18 cellular contexts compared by ENCODE assay signal in the genomic region with DNA sequence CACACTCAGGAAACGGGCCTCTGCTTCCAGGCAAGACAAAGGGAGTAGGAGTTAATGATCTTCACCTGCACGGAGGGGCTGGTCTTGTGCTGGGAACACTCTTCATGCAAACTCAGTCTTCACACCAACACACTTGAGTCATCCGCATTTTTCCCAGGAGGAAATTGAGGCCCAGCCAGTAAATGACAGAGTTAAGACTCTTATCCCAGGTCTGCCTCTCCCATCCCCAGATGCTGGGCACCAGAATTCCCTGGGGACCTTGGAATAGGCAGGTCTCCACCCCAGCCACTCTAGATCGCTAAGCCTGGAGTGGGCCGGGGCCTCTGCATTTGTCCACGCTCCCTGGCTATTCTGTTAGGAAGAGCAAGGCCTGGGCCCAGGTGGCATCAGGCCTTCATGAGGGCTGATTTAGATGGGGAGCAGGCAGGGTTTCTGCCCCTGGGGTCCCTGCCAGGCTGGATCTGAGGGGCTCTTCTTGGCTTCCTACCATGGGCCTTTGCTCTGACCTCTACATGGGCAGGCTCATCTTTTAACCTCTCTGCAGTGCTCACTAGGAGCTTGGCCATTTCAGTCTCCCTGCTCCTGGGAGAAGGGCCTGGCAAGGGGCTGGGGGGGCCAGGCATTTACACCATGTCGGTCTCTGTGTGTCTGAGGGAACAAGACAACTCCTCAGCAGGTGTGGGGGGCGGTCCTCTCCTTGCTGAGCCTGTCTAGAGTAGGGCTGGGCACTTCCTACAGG.
DNase-seq lines count a peak whose midpoint lies in the region; ATAC-seq and TF ChIP-seq lines count a peak whose summit lies in the region.
"Had no signal": no experiment of that assay in that cellular context is flagged by ENCODE, and none has a peak within 500 bp of the region (broad histone marks: within the 10 kb centered on the region; RNA-seq: fewer than 3 reads in every experiment).

No MANE protein-coding gene starts in this region.

- H3K4me1 ChIP-seq in spleen = peaks cover 0 to 18% (median 8%) of the 10 kb centered on the region in 6 donors

- no peak overlapping the region for H3K4me3 Mint-ChIP-seq in activated CD8-positive, alpha-beta T cell treated with anti-CD3 and anti-CD28 coated beads, Interleukin-2, amount 10 ng/mL, durations not matched to agents 7 days and 5 days
- H3K4me3 Mint-ChIP-seq in activated CD8-positive, alpha-beta T cell treated with anti-CD3 and anti-CD28 coated beads for 36 hours = no peak overlapping the region
- H3K4me3 Mint-ChIP-seq in stimulated activated naive B cell treated with anti-CD40 and anti-IgM and Interleukin-4, amounts not matched to agents 10 μg/mL and 1 μg/mL and 100 μg/mL, for 72 hours = no peak overlapping the region
- H3K4me3 Mint-ChIP-seq: activated naive CD8-positive, alpha-beta T cell treated with anti-CD3 and anti-CD28 coated beads, Interleukin-2, amount 50 U/mL, for 24 hours; activated T-cell treated with anti-CD3 and anti-CD28 coated beads, Interleukin-2, amount 50 U/mL, for 72 hours; CD8-positive, alpha-beta memory T cell had no signal

- H3K4me1 Mint-ChIP-seq in activated CD8-positive, alpha-beta T cell treated with anti-CD3 and anti-CD28 coated beads, Interleukin-2, amount 10 ng/mL, durations not matched to agents 7 days and 5 days (ENCODE audit: low read depth) = no peaks in the 10 kb centered on the region
- no peaks in the 10 kb centered on the region for H3K4me1 Mint-ChIP-seq in activated CD8-positive, alpha-beta T cell treated with anti-CD3 and anti-CD28 coated beads for 36 hours (ENCODE audit: low read depth)
- peaks cover 0 to 4% of the 10 kb centered on the region in 2 donors for H3K4me1 Mint-ChIP-seq in stimulated activated naive B cell treated with anti-CD40 and anti-IgM and Interleukin-4, amounts not matched to agents 10 μg/mL and 1 μg/mL and 100 μg/mL, for 72 hours
- H3K4me1 Mint-ChIP-seq: activated naive CD8-positive, alpha-beta T cell treated with anti-CD3 and anti-CD28 coated beads, Interleukin-2, amount 50 U/mL, for 24 hours; CD8-positive, alpha-beta memory T cell had no signal

- no peak for TF ChIP-seq CTCF in activated CD8-positive, alpha-beta T cell treated with anti-CD3 and anti-CD28 coated beads for 36 hours (IDR thresholded peaks at IDR 0.05)
- no peak for TF ChIP-seq CTCF in spleen (IDR thresholded peaks at IDR 0.05 in 8 of 11, conservative IDR thresholded peaks at IDR 0.05 in 3 of 11)

- no peaks in the 10 kb centered on the region for H3K27me3 Mint-ChIP-seq in activated CD8-positive, alpha-beta T cell treated with anti-CD3 and anti-CD28 coated beads, Interleukin-2, amount 10 ng/mL, durations not matched to agents 7 days and 5 days (ENCODE audit: low read depth)
- no peaks in the 10 kb centered on the region for H3K27me3 Mint-ChIP-seq in activated CD8-positive, alpha-beta T cell treated with anti-CD3 and anti-CD28 coated beads for 36 hours
- H3K27me3 Mint-ChIP-seq in stimulated activated naive B cell treated with anti-CD40 and anti-IgM and Interleukin-4, amounts not matched to agents 10 μg/mL and 1 μg/mL and 100 μg/mL, for 72 hours = no peaks in the 10 kb centered on the region
- H3K27me3 Mint-ChIP-seq: activated naive CD8-positive, alpha-beta T cell treated with anti-CD3 and anti-CD28 coated beads, Interleukin-2, amount 50 U/mL, for 24 hours; CD8-positive, alpha-beta memory T cell had no signal

- H3K36me3 Mint-ChIP-seq in activated CD8-positive, alpha-beta T cell treated with anti-CD3 and anti-CD28 coated beads, Interleukin-2, amount 10 ng/mL, durations not matched to agents 7 days and 5 days (ENCODE audit: low read depth) = no peaks in the 10 kb centered on the region
- no peaks in the 10 kb centered on the region for H3K36me3 Mint-ChIP-seq in activated CD8-positive, alpha-beta T cell treated with anti-CD3 and anti-CD28 coated beads for 36 hours (ENCODE audit: low read depth)
- peaks cover 0 to 3% of the 10 kb centered on the region in 2 donors for H3K36me3 Mint-ChIP-seq in stimulated activated naive B cell treated with anti-CD40 and anti-IgM and Interleukin-4, amounts not matched to agents 10 μg/mL and 1 μg/mL and 100 μg/mL, for 72 hours

- H3K27me3 ChIP-seq in spleen (replicated peaks in 1 of 7) = no peaks in the 10 kb centered on the region
- H3K27me3 ChIP-seq: cardiac muscle cell had no signal

- no peak overlapping the region for H3K27ac ChIP-seq in spleen
- H3K27ac ChIP-seq: cardiac muscle cell had no signal

- intact Hi-C loops in activated CD8-positive, alpha-beta T cell treated with anti-CD3 and anti-CD28 coated beads for 36 hours (cut with micrococcal nuclease) = no loop called here
- intact Hi-C loops in spleen (cut with DNase I; ENCODE audit: low total_unique reads) = no loop called here

- TF ChIP-seq POLR2A in spleen (IDR thresholded peaks at IDR 0.05) = no peak

- no peaks in the 10 kb centered on the region for H3K9me3 Mint-ChIP-seq in activated CD8-positive, alpha-beta T cell treated with anti-CD3 and anti-CD28 coated beads, Interleukin-2, amount 10 ng/mL, durations not matched to agents 7 days and 5 days (ENCODE audit: insufficient read depth)
- no peaks in the 10 kb centered on the region for H3K9me3 Mint-ChIP-seq in activated CD8-positive, alpha-beta T cell treated with anti-CD3 and anti-CD28 coated beads for 36 hours
- H3K9me3 Mint-ChIP-seq in stimulated activated naive B cell treated with anti-CD40 and anti-IgM and Interleukin-4, amounts not matched to agents 10 μg/mL and 1 μg/mL and 100 μg/mL, for 72 hours = no peaks in the 10 kb centered on the region
- H3K9me3 Mint-ChIP-seq: activated naive CD8-positive, alpha-beta T cell treated with anti-CD3 and anti-CD28 coated beads, Interleukin-2, amount 50 U/mL, for 24 hours; activated T-cell treated with anti-CD3 and anti-CD28 coated beads, Interleukin-2, amount 50 U/mL, for 72 hours; CD8-positive, alpha-beta memory T cell had no signal

- no peak for ATAC-seq in activated CD8-positive, alpha-beta T cell treated with anti-CD3 and anti-CD28 coated beads, Interleukin-2, amount 10 ng/mL, durations not matched to agents 7 days and 5 days
- no peak for ATAC-seq in activated CD8-positive, alpha-beta T cell treated with anti-CD3 and anti-CD28 coated beads for 36 hours
- ATAC-seq in GM18907 (IDR thresholded peaks at IDR 0.05; ENCODE audit: unreplicated experiment) = no peak
- no peak for ATAC-seq in HG03342 (IDR thresholded peaks at IDR 0.05; ENCODE audit: unreplicated experiment)
- no peak for ATAC-seq in stimulated activated naive B cell treated with anti-CD40 and anti-IgM and Interleukin-4, amounts not matched to agents 10 μg/mL and 1 μg/mL and 100 μg/mL, for 72 hours (replicated peaks)
- ATAC-seq: activated naive CD8-positive, alpha-beta T cell treated with anti-CD3 and anti-CD28 coated beads, Interleukin-2, amount 50 U/mL, for 24 hours; activated T-cell treated with anti-CD3 and anti-CD28 coated beads, Interleukin-2, amount 50 U/mL, for 72 hours; left colon had no signal

- H3K36me3 ChIP-seq in spleen = peaks cover 0 to 28% (median 2%) of the 10 kb centered on the region in 6 donors

- no peak overlapping the region for H3K4me3 ChIP-seq in spleen
- H3K4me3 ChIP-seq: cardiac muscle cell had no signal

- no peaks in the 10 kb centered on the region for H3K9me3 ChIP-seq in spleen

- CTCF ChIA-PET in activated CD8-positive, alpha-beta T cell treated with anti-CD3 and anti-CD28 coated beads, Interleukin-2, amount 10 ng/mL, durations not matched to agents 7 days and 5 days (lab: Charles Lee) = no interaction called here
- CTCF ChIA-PET in activated CD8-positive, alpha-beta T cell treated with anti-CD3 and anti-CD28 coated beads for 36 hours (lab: Charles Lee) = no interaction called here

- peak; percentile 12 for DNase-seq in activated CD8-positive, alpha-beta T cell treated with anti-CD3 and anti-CD28 coated beads, Interleukin-2, amount 10 ng/mL, durations not matched to agents 7 days and 5 days
- DNase-seq in activated CD8-positive, alpha-beta T cell treated with anti-CD3 and anti-CD28 coated beads for 36 hours = no peak
- peak; percentile 35 for DNase-seq in activated CD8-positive, alpha-beta memory T cell treated with anti-CD3 and anti-CD28 coated beads, Interleukin-2, amount 50 U/mL, for 48 hours
- DNase-seq in kidney tubule cell (ENCODE audit: low spot score) (peak; percentile 33), spleen (peak; percentile 56)
- no peak for DNase-seq in stimulated activated naive B cell treated with anti-CD40 and anti-IgM and Interleukin-4, amounts not matched to agents 10 μg/mL and 1 μg/mL and 100 μg/mL, for 72 hours
- DNase-seq: activated CD4-positive, alpha-beta T cell treated with anti-CD3 and anti-CD28 coated beads for 1 hour; activated naive CD8-positive, alpha-beta T cell treated with anti-CD3 and anti-CD28 coated beads, Interleukin-2, amount 50 U/mL, for 24 hours; activated T-cell treated with anti-CD3 and anti-CD28 coated beads, Interleukin-2, amount 50 U/mL, for 72 hours; CD8-positive, alpha-beta memory T cell; effector CD8-positive, alpha-beta T cell; hypothalamus; NCI-H1417 treated with DMSO at 0.1 percent for 48 hours; T-helper 9 cell had no signal

- POLR2A ChIA-PET in activated CD8-positive, alpha-beta T cell treated with anti-CD3 and anti-CD28 coated beads, Interleukin-2, amount 10 ng/mL, durations not matched to agents 7 days and 5 days (lab: Charles Lee) = no interaction called here
- POLR2A ChIA-PET in activated CD8-positive, alpha-beta T cell treated with anti-CD3 and anti-CD28 coated beads for 36 hours (lab: Charles Lee) = no interaction called here

- H3K27ac Mint-ChIP-seq in activated CD8-positive, alpha-beta T cell treated with anti-CD3 and anti-CD28 coated beads, Interleukin-2, amount 10 ng/mL, durations not matched to agents 7 days and 5 days = no peak overlapping the region
- H3K27ac Mint-ChIP-seq in activated CD8-positive, alpha-beta T cell treated with anti-CD3 and anti-CD28 coated beads for 36 hours = no peak overlapping the region
- no peak overlapping the region for H3K27ac Mint-ChIP-seq in stimulated activated naive B cell treated with anti-CD40 and anti-IgM and Interleukin-4, amounts not matched to agents 10 μg/mL and 1 μg/mL and 100 μg/mL, for 72 hours
- H3K27ac Mint-ChIP-seq: activated naive CD8-positive, alpha-beta T cell treated with anti-CD3 and anti-CD28 coated beads, Interleukin-2, amount 50 U/mL, for 24 hours; activated T-cell treated with anti-CD3 and anti-CD28 coated beads, Interleukin-2, amount 50 U/mL, for 72 hours; CD8-positive, alpha-beta memory T cell had no signal

- whole genome bisulfite sequencing in spleen, 5 donors = 86 to 95% (median 87%) methylated on average over 8 of the region's 8 CpGs

Comparison
In these comparisons a context has a peak if more than half of its experiments do, and no peak if none do; other contexts are left out.
1. DNase-seq: peak in activated CD8-positive, alpha-beta T cell treated with anti-CD3 and anti-CD28 coated beads, Interleukin-2, amount 10 ng/mL, durations not matched to agents 7 days and 5 days (single experiment), activated CD8-positive, alpha-beta memory T cell treated with anti-CD3 and anti-CD28 coated beads, Interleukin-2, amount 50 U/mL, for 48 hours (single experiment), kidney tubule cell (single experiment) and spleen (single experiment); none in activated CD8-positive, alpha-beta T cell treated with anti-CD3 and anti-CD28 coated beads for 36 hours (single experiment) and stimulated activated naive B cell treated with anti-CD40 and anti-IgM and Interleukin-4, amounts not matched to agents 10 μg/mL and 1 μg/mL and 100 μg/mL, for 72 hours (single experiment).